In the genomic region with DNA sequence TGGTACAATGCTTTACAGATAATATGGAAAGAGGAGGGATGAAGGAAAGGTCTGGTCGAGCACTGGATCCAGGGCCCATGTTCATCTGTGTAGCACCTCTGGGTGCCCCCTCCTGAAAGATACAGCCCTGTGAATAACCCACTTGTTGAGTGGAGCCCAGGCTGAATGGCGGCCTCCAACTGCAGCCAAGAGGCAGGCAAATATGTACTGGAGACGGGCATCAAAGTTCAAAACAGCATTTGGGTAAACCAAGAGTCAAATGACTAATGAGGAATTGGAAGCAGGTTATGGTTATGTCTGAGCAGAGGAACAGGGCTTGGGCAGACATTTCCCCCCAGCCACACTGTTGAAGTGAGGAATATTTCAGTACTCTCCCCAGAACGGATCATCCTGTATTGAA, we compare ENCODE assay signal across 33 cellular contexts. TPM values are rescaled to one million over a fixed set of nuclear protein-coding genes. Genes with fewer than 3 reads are reported as not detected.
"Had no signal": no experiment of that assay in that cellular context is flagged by ENCODE, and none has a peak within 500 bp of the region (broad histone marks: within the 10 kb centered on the region; RNA-seq: fewer than 3 reads in every experiment).

No MANE protein-coding gene starts in this region.

- H3K4me1 Mint-ChIP-seq: natural killer cell; nephron; neural progenitor cell; stimulated activated naive CD8-positive, alpha-beta T cell treated with anti-CD3 and anti-CD28 coated beads, Interleukin-15, amount 100 ng/mL, for 72 hours had no signal

- H3K27ac ChIP-seq: neural progenitor cell, ovary, parathyroid adenoma, psoas muscle, skin epidermis, spleen, suprapubic skin, testis, tibial artery, transverse colon, upper lobe of right lung, uterus had no signal

- H2AFZ ChIP-seq: neural progenitor cell, parathyroid adenoma had no signal

- H3K4me3 Mint-ChIP-seq: natural killer cell; nephron; neural progenitor cell; stimulated activated memory B cell treated with anti-CD40 and anti-IgM and Interleukin-4, amounts not matched to agents 10 μg/mL and 1 μg/mL and 100 μg/mL, for 72 hours; stimulated activated naive CD8-positive, alpha-beta T cell treated with anti-CD3 and anti-CD28 coated beads, Interleukin-15, amount 100 ng/mL, for 72 hours; type B pancreatic cell had no signal

- H3K4me2 ChIP-seq: neural progenitor cell, smooth muscle cell had no signal

- H3K27ac Mint-ChIP-seq: natural killer cell; nephron; neural progenitor cell; progenitor cell of endocrine pancreas; stimulated activated memory B cell treated with anti-CD40 and anti-IgM and Interleukin-4, amounts not matched to agents 10 μg/mL and 1 μg/mL and 100 μg/mL, for 72 hours; stimulated activated naive CD8-positive, alpha-beta T cell treated with anti-CD3 and anti-CD28 coated beads, Interleukin-15, amount 100 ng/mL, for 72 hours; type B pancreatic cell had no signal

- DNase-seq: natural killer cell; occipital lobe; ovary; posterior cingulate gyrus; psoas muscle; right cardiac atrium; spleen; stimulated activated CD4-positive, alpha-beta T cell treated with anti-CD3 and anti-CD28 coated beads, Interleukin-12 subunit alpha, Interleukin-12 subunit beta, amount 100 ng/mL, for 4 hours; stimulated activated CD4-positive, alpha-beta T cell treated with anti-CD3 and anti-CD28 coated beads, Interleukin-1b, Interleukin-23, amount 100 ng/mL, for 48 hours; stimulated activated CD4-positive, alpha-beta T cell treated with anti-CD3 and anti-CD28 coated beads, Interleukin-4, amount 100 ng/mL, for 1 hour; stimulated activated CD4-positive, alpha-beta T cell treated with anti-CD3 and anti-CD28 coated beads, Interleukin-4, amount 100 ng/mL, for 4 hours; stimulated activated CD8-positive, alpha-beta memory T cell treated with anti-CD3 and anti-CD28 coated beads, Interleukin-4, amount 100 ng/mL, for 48 hours; stimulated activated naive CD4-positive, alpha-beta T cell; stimulated activated naive CD8-positive, alpha-beta T cell treated with anti-CD3 and anti-CD28 coated beads, Interleukin-15, amount 100 ng/mL, for 72 hours; stimulated activated naive CD8-positive, alpha-beta T cell treated with anti-CD3 and anti-CD28 coated beads, Interleukin-15, Interleukin-2, amounts not matched to agents 100 U/mL and 50 U/mL, for 24 hours; substantia nigra; testis; tibial artery; transverse colon; upper lobe of right lung; uterus had no signal

- H3K36me3 ChIP-seq: neural progenitor cell, ovary, spleen, suprapubic skin, tibial artery, transverse colon, upper lobe of right lung, uterus had no signal

- H3K9me3 Mint-ChIP-seq: natural killer cell, neural progenitor cell, type B pancreatic cell had no signal

- H3K9me3 ChIP-seq: ovary, psoas muscle, spleen, suprapubic skin, testis, tibial artery, transverse colon, upper lobe of right lung, uterus had no signal

- H3K9ac ChIP-seq: neural progenitor cell, parathyroid adenoma had no signal

- H3K27me3 ChIP-seq: neural progenitor cell, ovary, spleen, suprapubic skin, testis, tibial artery, transverse colon, upper lobe of right lung, uterus had no signal

- H3K36me3 Mint-ChIP-seq: natural killer cell; neural progenitor cell; stimulated activated memory B cell treated with anti-CD40 and anti-IgM and Interleukin-4, amounts not matched to agents 10 μg/mL and 1 μg/mL and 100 μg/mL, for 72 hours; type B pancreatic cell had no signal

- ATAC-seq: natural killer cell; psoas muscle; right cardiac atrium; sciatic nerve; stimulated activated memory B cell treated with anti-CD40 and anti-IgM and Interleukin-4, amounts not matched to agents 10 μg/mL and 1 μg/mL and 100 μg/mL, for 72 hours; stimulated activated naive CD8-positive, alpha-beta T cell treated with anti-CD3 and anti-CD28 coated beads, Interleukin-15, amount 100 ng/mL, for 72 hours; stimulated activated naive CD8-positive, alpha-beta T cell treated with anti-CD3 and anti-CD28 coated beads, Interleukin-15, Interleukin-2, amounts not matched to agents 100 U/mL and 50 U/mL, for 24 hours; upper lobe of right lung had no signal

- H3K27me3 Mint-ChIP-seq: progenitor cell of endocrine pancreas, type B pancreatic cell had no signal

- H3K79me2 ChIP-seq: parathyroid adenoma had no signal

- H3K4me1 ChIP-seq: neural progenitor cell, parathyroid adenoma, psoas muscle, spleen, suprapubic skin, testis, tibial artery, transverse colon, upper lobe of right lung, uterus had no signal

- H3K4me3 ChIP-seq: neural progenitor cell, ovary, psoas muscle, skin epidermis, smooth muscle cell, spleen, suprapubic skin, testis, tibial artery, transverse colon, upper lobe of right lung, uterus had no signal

RNA-seq across cellular contexts. Expression of gene C9, which starts 1.1 kb away (rescaled TPM):
- total RNA-seq: occipital lobe, progenitor cell of endocrine pancreas, sciatic nerve, smooth muscle cell, transverse colon, upper lobe of right lung, urinary bladder, uterus had no signal
- polyA plus RNA-seq: neural cell, ovary, psoas muscle, right cardiac atrium, smooth muscle cell, spleen had no signal
